1 cellular context compared by ENCODE assay signal in the genomic region with DNA sequence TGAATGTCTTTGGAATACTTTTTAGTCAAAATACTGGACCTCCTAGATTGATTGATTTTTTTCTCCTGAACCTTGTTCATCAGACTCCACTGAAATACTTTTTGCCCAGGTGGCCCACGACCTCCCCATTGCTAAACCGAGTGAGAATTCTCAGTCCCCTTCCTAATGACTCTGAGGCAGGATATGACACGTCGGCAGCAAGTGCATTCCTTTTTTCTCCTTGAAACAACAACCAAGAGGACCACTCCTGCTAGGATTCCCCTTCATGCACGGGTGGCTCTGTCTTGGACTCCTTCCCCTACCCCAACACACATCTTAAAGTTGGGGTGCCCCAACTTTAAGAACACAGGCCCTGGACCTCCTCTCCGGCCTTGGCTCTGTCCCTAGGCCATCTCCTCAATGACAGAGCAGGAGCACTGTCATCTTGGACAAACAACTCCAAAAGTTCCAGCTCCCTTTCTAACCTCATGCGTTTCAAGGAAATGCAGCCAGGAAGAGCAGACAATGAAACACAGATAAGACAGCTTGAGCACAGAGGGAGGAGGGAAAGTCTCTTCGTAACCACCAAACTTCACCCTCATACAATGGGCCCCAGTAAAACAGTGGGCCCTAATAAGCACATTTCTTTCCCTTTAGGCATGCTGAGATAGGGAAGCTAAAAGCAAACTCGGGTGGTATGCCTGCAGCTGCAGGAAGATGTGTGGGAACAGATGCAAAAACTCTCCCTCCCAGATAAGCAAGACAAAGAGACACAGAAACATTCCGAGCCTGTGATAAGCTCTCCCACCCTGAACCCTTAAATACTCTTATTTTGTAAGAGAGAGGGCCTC.
TF ChIP-seq lines count a peak whose summit lies in the region.

No MANE protein-coding gene starts in this region.

TF ChIP-seq in K562, 482 proteins besides CTCF, POLR2A, EP300 and RAD21 (continued from another document and continues in another):
- TF ChIP-seq, protein P1, sequence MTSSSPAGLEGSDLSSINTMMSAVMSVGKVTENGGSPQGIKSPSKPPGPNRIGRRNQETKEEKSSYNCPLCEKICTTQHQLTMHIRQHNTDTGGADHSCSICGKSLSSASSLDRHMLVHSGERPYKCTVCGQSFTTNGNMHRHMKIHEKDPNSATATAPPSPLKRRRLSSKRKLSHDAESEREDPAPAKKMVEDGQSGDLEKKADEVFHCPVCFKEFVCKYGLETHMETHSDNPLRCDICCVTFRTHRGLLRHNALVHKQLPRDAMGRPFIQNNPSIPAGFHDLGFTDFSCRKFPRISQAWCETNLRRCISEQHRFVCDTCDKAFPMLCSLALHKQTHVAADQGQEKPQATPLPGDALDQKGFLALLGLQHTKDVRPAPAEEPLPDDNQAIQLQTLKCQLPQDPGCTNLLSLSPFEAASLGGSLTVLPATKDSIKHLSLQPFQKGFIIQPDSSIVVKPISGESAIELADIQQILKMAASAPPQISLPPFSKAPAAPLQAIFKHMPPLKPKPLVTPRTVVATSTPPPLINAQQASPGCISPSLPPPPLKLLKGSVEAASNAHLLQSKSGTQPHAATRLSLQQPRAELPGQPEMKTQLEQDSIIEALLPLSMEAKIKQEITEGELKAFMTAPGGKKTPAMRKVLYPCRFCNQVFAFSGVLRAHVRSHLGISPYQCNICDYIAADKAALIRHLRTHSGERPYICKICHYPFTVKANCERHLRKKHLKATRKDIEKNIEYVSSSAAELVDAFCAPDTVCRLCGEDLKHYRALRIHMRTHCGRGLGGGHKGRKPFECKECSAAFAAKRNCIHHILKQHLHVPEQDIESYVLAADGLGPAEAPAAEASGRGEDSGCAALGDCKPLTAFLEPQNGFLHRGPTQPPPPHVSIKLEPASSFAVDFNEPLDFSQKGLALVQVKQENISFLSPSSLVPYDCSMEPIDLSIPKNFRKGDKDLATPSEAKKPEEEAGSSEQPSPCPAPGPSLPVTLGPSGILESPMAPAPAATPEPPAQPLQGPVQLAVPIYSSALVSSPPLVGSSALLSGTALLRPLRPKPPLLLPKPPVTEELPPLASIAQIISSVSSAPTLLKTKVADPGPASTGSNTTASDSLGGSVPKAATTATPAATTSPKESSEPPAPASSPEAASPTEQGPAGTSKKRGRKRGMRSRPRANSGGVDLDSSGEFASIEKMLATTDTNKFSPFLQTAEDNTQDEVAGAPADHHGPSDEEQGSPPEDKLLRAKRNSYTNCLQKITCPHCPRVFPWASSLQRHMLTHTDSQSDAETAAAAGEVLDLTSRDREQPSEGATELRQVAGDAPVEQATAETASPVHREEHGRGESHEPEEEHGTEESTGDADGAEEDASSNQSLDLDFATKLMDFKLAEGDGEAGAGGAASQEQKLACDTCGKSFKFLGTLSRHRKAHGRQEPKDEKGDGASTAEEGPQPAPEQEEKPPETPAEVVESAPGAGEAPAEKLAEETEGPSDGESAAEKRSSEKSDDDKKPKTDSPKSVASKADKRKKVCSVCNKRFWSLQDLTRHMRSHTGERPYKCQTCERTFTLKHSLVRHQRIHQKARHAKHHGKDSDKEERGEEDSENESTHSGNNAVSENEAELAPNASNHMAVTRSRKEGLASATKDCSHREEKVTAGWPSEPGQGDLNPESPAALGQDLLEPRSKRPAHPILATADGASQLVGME (CRISPR knock-in tag; IDR thresholded peaks at IDR 0.05), result no peak
- TF ChIP-seq ZNF436 (CRISPR knock-in tag; IDR thresholded peaks at IDR 0.05), result no peak
- TF ChIP-seq RBM34 (IDR thresholded peaks at IDR 0.05; ENCODE audit: borderline replicate concordance, insufficient read depth, low read length), result no peak
- 0 out of 4 replicates have a peak, but pooled peaks of 1 of the 2 experiments have one; percentile 6 for TF ChIP-seq FOXA3 (CRISPR knock-in tag; conservative IDR thresholded peaks at IDR 0.05 in 1 of 2, IDR thresholded peaks at IDR 0.05 in 1 of 2)
- TF ChIP-seq ZNF12 (CRISPR knock-in tag; IDR thresholded peaks at IDR 0.05), result no peak
- TF ChIP-seq, protein P2, sequence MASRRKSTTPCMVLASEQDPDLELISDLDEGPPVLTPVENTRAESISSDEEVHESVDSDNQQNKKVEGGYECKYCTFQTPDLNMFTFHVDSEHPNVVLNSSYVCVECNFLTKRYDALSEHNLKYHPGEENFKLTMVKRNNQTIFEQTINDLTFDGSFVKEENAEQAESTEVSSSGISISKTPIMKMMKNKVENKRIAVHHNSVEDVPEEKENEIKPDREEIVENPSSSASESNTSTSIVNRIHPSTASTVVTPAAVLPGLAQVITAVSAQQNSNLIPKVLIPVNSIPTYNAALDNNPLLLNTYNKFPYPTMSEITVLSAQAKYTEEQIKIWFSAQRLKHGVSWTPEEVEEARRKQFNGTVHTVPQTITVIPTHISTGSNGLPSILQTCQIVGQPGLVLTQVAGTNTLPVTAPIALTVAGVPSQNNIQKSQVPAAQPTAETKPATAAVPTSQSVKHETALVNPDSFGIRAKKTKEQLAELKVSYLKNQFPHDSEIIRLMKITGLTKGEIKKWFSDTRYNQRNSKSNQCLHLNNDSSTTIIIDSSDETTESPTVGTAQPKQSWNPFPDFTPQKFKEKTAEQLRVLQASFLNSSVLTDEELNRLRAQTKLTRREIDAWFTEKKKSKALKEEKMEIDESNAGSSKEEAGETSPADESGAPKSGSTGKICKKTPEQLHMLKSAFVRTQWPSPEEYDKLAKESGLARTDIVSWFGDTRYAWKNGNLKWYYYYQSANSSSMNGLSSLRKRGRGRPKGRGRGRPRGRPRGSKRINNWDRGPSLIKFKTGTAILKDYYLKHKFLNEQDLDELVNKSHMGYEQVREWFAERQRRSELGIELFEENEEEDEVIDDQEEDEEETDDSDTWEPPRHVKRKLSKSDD (conservative IDR thresholded peaks at IDR 0.05; ENCODE audit: low read length), result no peak
- peak in 1 of 2 experiments; percentile 24; a peak in 1 of 4 replicates for TF ChIP-seq NRF1 (conservative IDR thresholded peaks at IDR 0.05 in 1 of 2, IDR thresholded peaks at IDR 0.05 in 1 of 2)
- TF ChIP-seq MEF2D (tag; conservative IDR thresholded peaks at IDR 0.05; ENCODE audit: low read depth), result 0 out of 2 replicates have a peak, but pooled peaks have one; percentile 20
- TF ChIP-seq, protein P3, sequence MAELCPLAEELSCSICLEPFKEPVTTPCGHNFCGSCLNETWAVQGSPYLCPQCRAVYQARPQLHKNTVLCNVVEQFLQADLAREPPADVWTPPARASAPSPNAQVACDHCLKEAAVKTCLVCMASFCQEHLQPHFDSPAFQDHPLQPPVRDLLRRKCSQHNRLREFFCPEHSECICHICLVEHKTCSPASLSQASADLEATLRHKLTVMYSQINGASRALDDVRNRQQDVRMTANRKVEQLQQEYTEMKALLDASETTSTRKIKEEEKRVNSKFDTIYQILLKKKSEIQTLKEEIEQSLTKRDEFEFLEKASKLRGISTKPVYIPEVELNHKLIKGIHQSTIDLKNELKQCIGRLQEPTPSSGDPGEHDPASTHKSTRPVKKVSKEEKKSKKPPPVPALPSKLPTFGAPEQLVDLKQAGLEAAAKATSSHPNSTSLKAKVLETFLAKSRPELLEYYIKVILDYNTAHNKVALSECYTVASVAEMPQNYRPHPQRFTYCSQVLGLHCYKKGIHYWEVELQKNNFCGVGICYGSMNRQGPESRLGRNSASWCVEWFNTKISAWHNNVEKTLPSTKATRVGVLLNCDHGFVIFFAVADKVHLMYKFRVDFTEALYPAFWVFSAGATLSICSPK (IDR thresholded peaks at IDR 0.05; ENCODE audit: borderline replicate concordance), result no peak
- TF ChIP-seq, protein P4, sequence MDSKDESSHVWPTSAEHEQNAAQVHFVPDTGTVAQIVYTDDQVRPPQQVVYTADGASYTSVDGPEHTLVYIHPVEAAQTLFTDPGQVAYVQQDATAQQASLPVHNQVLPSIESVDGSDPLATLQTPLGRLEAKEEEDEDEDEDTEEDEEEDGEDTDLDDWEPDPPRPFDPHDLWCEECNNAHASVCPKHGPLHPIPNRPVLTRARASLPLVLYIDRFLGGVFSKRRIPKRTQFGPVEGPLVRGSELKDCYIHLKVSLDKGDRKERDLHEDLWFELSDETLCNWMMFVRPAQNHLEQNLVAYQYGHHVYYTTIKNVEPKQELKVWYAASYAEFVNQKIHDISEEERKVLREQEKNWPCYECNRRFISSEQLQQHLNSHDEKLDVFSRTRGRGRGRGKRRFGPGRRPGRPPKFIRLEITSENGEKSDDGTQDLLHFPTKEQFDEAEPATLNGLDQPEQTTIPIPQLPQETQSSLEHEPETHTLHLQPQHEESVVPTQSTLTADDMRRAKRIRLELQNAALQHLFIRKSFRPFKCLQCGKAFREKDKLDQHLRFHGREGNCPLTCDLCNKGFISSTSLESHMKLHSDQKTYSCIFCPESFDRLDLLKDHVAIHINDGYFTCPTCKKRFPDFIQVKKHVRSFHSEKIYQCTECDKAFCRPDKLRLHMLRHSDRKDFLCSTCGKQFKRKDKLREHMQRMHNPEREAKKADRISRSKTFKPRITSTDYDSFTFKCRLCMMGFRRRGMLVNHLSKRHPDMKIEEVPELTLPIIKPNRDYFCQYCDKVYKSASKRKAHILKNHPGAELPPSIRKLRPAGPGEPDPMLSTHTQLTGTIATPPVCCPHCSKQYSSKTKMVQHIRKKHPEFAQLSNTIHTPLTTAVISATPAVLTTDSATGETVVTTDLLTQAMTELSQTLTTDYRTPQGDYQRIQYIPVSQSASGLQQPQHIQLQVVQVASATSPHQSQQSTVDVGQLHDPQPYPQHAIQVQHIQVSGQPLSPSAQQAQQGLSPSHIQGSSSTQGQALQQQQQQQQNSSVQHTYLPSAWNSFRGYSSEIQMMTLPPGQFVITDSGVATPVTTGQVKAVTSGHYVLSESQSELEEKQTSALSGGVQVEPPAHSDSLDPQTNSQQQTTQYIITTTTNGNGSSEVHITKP (IDR thresholded peaks at IDR 0.05; ENCODE audit: partially characterized antibody), result no peak
- TF ChIP-seq ZNF75A (CRISPR knock-in tag; IDR thresholded peaks at IDR 0.05), result no peak
- no peak for TF ChIP-seq ZNF324 (CRISPR knock-in tag; IDR thresholded peaks at IDR 0.05)
- TF ChIP-seq ZNF23 (CRISPR knock-in tag; IDR thresholded peaks at IDR 0.05), result no peak
- TF ChIP-seq MECOM (CRISPR knock-in tag; IDR thresholded peaks at IDR 0.05), result no peak; the same call in 1 of the 2 replicates
- TF ChIP-seq, protein P5, sequence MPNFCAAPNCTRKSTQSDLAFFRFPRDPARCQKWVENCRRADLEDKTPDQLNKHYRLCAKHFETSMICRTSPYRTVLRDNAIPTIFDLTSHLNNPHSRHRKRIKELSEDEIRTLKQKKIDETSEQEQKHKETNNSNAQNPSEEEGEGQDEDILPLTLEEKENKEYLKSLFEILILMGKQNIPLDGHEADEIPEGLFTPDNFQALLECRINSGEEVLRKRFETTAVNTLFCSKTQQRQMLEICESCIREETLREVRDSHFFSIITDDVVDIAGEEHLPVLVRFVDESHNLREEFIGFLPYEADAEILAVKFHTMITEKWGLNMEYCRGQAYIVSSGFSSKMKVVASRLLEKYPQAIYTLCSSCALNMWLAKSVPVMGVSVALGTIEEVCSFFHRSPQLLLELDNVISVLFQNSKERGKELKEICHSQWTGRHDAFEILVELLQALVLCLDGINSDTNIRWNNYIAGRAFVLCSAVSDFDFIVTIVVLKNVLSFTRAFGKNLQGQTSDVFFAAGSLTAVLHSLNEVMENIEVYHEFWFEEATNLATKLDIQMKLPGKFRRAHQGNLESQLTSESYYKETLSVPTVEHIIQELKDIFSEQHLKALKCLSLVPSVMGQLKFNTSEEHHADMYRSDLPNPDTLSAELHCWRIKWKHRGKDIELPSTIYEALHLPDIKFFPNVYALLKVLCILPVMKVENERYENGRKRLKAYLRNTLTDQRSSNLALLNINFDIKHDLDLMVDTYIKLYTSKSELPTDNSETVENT (CRISPR knock-in tag; IDR thresholded peaks at IDR 0.05), result no peak
- TF ChIP-seq CBFB (CRISPR knock-in tag; IDR thresholded peaks at IDR 0.05), result no peak
- peak; percentile 43; the same call in 1 of the 2 replicates for TF ChIP-seq FOXM1 (IDR thresholded peaks at IDR 0.05; ENCODE audit: low read depth)
- no peak for TF ChIP-seq FOXM1 (CRISPR knock-in tag; IDR thresholded peaks at IDR 0.05; ENCODE audit: low read depth)
- no peak for TF ChIP-seq HNRNPL (IDR thresholded peaks at IDR 0.05; ENCODE audit: low read depth, low read length)
- TF ChIP-seq, protein P6, sequence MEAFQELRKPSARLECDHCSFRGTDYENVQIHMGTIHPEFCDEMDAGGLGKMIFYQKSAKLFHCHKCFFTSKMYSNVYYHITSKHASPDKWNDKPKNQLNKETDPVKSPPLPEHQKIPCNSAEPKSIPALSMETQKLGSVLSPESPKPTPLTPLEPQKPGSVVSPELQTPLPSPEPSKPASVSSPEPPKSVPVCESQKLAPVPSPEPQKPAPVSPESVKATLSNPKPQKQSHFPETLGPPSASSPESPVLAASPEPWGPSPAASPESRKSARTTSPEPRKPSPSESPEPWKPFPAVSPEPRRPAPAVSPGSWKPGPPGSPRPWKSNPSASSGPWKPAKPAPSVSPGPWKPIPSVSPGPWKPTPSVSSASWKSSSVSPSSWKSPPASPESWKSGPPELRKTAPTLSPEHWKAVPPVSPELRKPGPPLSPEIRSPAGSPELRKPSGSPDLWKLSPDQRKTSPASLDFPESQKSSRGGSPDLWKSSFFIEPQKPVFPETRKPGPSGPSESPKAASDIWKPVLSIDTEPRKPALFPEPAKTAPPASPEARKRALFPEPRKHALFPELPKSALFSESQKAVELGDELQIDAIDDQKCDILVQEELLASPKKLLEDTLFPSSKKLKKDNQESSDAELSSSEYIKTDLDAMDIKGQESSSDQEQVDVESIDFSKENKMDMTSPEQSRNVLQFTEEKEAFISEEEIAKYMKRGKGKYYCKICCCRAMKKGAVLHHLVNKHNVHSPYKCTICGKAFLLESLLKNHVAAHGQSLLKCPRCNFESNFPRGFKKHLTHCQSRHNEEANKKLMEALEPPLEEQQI (IDR thresholded peaks at IDR 0.05), result no peak
- no peak for TF ChIP-seq KHSRP (IDR thresholded peaks at IDR 0.05)
- TF ChIP-seq, protein P7, sequence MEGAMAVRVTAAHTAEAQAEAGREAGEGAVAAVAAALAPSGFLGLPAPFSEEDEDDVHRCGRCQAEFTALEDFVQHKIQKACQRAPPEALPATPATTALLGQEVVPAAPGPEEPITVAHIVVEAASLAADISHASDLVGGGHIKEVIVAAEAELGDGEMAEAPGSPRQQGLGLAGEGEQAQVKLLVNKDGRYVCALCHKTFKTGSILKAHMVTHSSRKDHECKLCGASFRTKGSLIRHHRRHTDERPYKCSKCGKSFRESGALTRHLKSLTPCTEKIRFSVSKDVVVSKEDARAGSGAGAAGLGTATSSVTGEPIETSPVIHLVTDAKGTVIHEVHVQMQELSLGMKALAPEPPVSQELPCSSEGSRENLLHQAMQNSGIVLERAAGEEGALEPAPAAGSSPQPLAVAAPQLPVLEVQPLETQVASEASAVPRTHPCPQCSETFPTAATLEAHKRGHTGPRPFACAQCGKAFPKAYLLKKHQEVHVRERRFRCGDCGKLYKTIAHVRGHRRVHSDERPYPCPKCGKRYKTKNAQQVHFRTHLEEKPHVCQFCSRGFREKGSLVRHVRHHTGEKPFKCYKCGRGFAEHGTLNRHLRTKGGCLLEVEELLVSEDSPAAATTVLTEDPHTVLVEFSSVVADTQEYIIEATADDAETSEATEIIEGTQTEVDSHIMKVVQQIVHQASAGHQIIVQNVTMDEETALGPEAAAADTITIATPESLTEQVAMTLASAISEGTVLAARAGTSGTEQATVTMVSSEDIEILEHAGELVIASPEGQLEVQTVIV (CRISPR knock-in tag; IDR thresholded peaks at IDR 0.05; ENCODE audit: borderline replicate concordance), result no peak
- peak; percentile 54 for TF ChIP-seq RBBP5 (IDR thresholded peaks at IDR 0.05; ENCODE audit: borderline replicate concordance, insufficient read depth, low read length, poor library complexity, severe bottlenecking)
- no peak for TF ChIP-seq HLTF (IDR thresholded peaks at IDR 0.05)
- TF ChIP-seq NCOA2 (IDR thresholded peaks at IDR 0.05; ENCODE audit: partially characterized antibody in 2 of 2), result no peak
- peak; percentile 93 for TF ChIP-seq SOX6 (IDR thresholded peaks at IDR 0.05)
- TF ChIP-seq KDM1A (IDR thresholded peaks at IDR 0.05), result no peak
- peak; percentile 36 for TF ChIP-seq HDAC3 (IDR thresholded peaks at IDR 0.05; ENCODE audit: borderline replicate concordance, partially characterized antibody)
